13 cellular contexts compared by ENCODE assay signal in genomic region chr7:55249332-55249731, GRCh38.
"Had no signal": no experiment of that assay in that cellular context is flagged by ENCODE, and none has a peak within 500 bp of the region (broad histone marks: within the 10 kb centered on the region; RNA-seq: fewer than 3 reads in every experiment).

No MANE protein-coding gene starts in this region.

- H3K9me2 ChIP-seq: SK-N-SH had no signal

- H3K4me3 ChIP-seq: cardiac muscle cell, colonic mucosa, transverse colon had no signal

- ATAC-seq: activated T-helper 17 cell treated with anti-CD3 and anti-CD28 coated beads, Interleukin-2, amount 50 U/mL, for 72 hours; natural killer cell treated with Interleukin-12 subunit alpha and Interleukin-12 subunit beta and Interleukin-15 and Interleukin-18, amount 100 ng/mL, for 72 hours had no signal

- H3K9me3 ChIP-seq: colonic mucosa, SK-N-SH, transverse colon had no signal

- DNase-seq: activated CD4-positive, alpha-beta T cell treated with anti-CD3 and anti-CD28 coated beads, Interleukin-2, amount 50 U/mL, for 1 hour; activated CD4-positive, CD25-positive, alpha-beta regulatory T cell; activated naive CD4-positive, alpha-beta T cell treated with anti-CD3 and anti-CD28 coated beads for 36 hours; activated T-cell treated with anti-CD3 and anti-CD28 coated beads for 4 hours; colonic mucosa; effector CD8-positive, alpha-beta T cell; retina; SK-N-SH; small intestine; transverse colon had no signal

- H3K9ac ChIP-seq: SK-N-SH had no signal

- H3K36me3 ChIP-seq: cardiac muscle cell, colonic mucosa, transverse colon had no signal

- H3K27ac ChIP-seq: cardiac muscle cell, colonic mucosa, transverse colon had no signal

- H3K4me2 ChIP-seq: SK-N-SH had no signal
